ENCODE assay signal across 1 cellular context in genomic region chr2:88250402-88250801, GRCh38.
TF ChIP-seq lines count a peak whose summit lies in the region.

No MANE protein-coding gene starts in this region.

TF ChIP-seq in K562, 482 proteins besides CTCF, POLR2A, EP300 and RAD21 (continued from another document and continues in another):
- TF ChIP-seq, protein P1, sequence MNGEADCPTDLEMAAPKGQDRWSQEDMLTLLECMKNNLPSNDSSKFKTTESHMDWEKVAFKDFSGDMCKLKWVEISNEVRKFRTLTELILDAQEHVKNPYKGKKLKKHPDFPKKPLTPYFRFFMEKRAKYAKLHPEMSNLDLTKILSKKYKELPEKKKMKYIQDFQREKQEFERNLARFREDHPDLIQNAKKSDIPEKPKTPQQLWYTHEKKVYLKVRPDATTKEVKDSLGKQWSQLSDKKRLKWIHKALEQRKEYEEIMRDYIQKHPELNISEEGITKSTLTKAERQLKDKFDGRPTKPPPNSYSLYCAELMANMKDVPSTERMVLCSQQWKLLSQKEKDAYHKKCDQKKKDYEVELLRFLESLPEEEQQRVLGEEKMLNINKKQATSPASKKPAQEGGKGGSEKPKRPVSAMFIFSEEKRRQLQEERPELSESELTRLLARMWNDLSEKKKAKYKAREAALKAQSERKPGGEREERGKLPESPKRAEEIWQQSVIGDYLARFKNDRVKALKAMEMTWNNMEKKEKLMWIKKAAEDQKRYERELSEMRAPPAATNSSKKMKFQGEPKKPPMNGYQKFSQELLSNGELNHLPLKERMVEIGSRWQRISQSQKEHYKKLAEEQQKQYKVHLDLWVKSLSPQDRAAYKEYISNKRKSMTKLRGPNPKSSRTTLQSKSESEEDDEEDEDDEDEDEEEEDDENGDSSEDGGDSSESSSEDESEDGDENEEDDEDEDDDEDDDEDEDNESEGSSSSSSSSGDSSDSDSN (IDR thresholded peaks at IDR 0.05; ENCODE audit: borderline replicate concordance in 1 of 2, low read depth in 2 of 2, low read length in 2 of 2): peak in 1 of 2 experiments; percentile 41; a peak in 1 of 4 replicates
- TF ChIP-seq ZNF253 (CRISPR knock-in tag; conservative IDR thresholded peaks at IDR 0.05): no peak
- no peak for TF ChIP-seq ZNF695 (CRISPR knock-in tag; IDR thresholded peaks at IDR 0.05)
- peak; percentile 19 to 47; a peak in 1 of 4 replicates for TF ChIP-seq MAZ (CRISPR knock-in tag; conservative IDR thresholded peaks at IDR 0.05 in 1 of 2, IDR thresholded peaks at IDR 0.05 in 1 of 2)
- no peak for TF ChIP-seq ZNF134 (CRISPR knock-in tag; conservative IDR thresholded peaks at IDR 0.05)
- peak; percentile 85; the same call in 1 of the 2 replicates for TF ChIP-seq MTA3 (IDR thresholded peaks at IDR 0.05; ENCODE audit: borderline replicate concordance)
- no peak for TF ChIP-seq ZKSCAN1 (IDR thresholded peaks at IDR 0.05; ENCODE audit: low read depth, low read length)
- TF ChIP-seq RBM14 (IDR thresholded peaks at IDR 0.05; ENCODE audit: borderline replicate concordance, insufficient read depth, low read depth, low read length): no peak
- peak; percentile 96 for TF ChIP-seq MTA2 (IDR thresholded peaks at IDR 0.05; ENCODE audit: low read depth)
- TF ChIP-seq CHCHD3 (CRISPR knock-in tag; IDR thresholded peaks at IDR 0.05): no peak
- TF ChIP-seq, protein P2, sequence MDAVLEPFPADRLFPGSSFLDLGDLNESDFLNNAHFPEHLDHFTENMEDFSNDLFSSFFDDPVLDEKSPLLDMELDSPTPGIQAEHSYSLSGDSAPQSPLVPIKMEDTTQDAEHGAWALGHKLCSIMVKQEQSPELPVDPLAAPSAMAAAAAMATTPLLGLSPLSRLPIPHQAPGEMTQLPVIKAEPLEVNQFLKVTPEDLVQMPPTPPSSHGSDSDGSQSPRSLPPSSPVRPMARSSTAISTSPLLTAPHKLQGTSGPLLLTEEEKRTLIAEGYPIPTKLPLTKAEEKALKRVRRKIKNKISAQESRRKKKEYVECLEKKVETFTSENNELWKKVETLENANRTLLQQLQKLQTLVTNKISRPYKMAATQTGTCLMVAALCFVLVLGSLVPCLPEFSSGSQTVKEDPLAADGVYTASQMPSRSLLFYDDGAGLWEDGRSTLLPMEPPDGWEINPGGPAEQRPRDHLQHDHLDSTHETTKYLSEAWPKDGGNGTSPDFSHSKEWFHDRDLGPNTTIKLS (IDR thresholded peaks at IDR 0.05; ENCODE audit: borderline replicate concordance, low read depth): peak; percentile 52; the same call in 1 of the 2 replicates
- TF ChIP-seq RBM39 (optimal IDR thresholded peaks at IDR 0.05; ENCODE audit: low read depth, low read length): no peak
- no peak for TF ChIP-seq E2F3 (CRISPR knock-in tag; IDR thresholded peaks at IDR 0.05)
- TF ChIP-seq CCNT2 (IDR thresholded peaks at IDR 0.05; ENCODE audit: borderline replicate concordance, extremely low read depth, insufficient read length, low read depth, low read length): peak; percentile 95
- no peak for TF ChIP-seq ZNF830 (CRISPR knock-in tag; IDR thresholded peaks at IDR 0.05)
- TF ChIP-seq, protein P3, sequence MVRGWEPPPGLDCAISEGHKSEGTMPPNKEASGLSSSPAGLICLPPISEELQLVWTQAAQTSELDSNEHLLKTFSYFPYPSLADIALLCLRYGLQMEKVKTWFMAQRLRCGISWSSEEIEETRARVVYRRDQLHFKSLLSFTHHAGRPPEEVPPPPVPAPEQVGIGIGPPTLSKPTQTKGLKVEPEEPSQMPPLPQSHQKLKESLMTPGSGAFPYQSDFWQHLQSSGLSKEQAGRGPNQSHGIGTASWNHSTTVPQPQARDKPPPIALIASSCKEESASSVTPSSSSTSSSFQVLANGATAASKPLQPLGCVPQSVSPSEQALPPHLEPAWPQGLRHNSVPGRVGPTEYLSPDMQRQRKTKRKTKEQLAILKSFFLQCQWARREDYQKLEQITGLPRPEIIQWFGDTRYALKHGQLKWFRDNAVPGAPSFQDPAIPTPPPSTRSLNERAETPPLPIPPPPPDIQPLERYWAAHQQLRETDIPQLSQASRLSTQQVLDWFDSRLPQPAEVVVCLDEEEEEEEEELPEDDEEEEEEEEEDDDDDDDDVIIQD (CRISPR knock-in tag; IDR thresholded peaks at IDR 0.05): no peak
- peak; percentile 36 for TF ChIP-seq FOS (IDR thresholded peaks at IDR 0.05; ENCODE audit: extremely low read depth, insufficient read length)
- TF ChIP-seq, protein P4, sequence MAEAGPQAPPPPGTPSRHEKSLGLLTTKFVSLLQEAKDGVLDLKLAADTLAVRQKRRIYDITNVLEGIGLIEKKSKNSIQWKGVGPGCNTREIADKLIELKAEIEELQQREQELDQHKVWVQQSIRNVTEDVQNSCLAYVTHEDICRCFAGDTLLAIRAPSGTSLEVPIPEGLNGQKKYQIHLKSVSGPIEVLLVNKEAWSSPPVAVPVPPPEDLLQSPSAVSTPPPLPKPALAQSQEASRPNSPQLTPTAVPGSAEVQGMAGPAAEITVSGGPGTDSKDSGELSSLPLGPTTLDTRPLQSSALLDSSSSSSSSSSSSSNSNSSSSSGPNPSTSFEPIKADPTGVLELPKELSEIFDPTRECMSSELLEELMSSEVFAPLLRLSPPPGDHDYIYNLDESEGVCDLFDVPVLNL (CRISPR knock-in tag; IDR thresholded peaks at IDR 0.05; ENCODE audit: low read depth): no peak
- TF ChIP-seq KLF1 (tag; IDR thresholded peaks at IDR 0.05): peak; percentile 83; the same call in 1 of the 2 replicates
- TF ChIP-seq ZNF12 (CRISPR knock-in tag; IDR thresholded peaks at IDR 0.05): no peak
- TF ChIP-seq, protein P5, sequence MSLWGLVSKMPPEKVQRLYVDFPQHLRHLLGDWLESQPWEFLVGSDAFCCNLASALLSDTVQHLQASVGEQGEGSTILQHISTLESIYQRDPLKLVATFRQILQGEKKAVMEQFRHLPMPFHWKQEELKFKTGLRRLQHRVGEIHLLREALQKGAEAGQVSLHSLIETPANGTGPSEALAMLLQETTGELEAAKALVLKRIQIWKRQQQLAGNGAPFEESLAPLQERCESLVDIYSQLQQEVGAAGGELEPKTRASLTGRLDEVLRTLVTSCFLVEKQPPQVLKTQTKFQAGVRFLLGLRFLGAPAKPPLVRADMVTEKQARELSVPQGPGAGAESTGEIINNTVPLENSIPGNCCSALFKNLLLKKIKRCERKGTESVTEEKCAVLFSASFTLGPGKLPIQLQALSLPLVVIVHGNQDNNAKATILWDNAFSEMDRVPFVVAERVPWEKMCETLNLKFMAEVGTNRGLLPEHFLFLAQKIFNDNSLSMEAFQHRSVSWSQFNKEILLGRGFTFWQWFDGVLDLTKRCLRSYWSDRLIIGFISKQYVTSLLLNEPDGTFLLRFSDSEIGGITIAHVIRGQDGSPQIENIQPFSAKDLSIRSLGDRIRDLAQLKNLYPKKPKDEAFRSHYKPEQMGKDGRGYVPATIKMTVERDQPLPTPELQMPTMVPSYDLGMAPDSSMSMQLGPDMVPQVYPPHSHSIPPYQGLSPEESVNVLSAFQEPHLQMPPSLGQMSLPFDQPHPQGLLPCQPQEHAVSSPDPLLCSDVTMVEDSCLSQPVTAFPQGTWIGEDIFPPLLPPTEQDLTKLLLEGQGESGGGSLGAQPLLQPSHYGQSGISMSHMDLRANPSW (CRISPR knock-in tag; IDR thresholded peaks at IDR 0.05): no peak
- peak; percentile 49; the same call in 1 of the 2 replicates for TF ChIP-seq JUN (IDR thresholded peaks at IDR 0.05; ENCODE audit: borderline replicate concordance, low read depth, low read length)
- TF ChIP-seq JUN (CRISPR knock-in tag; IDR thresholded peaks at IDR 0.05; ENCODE audit: borderline replicate concordance): no peak
- TF ChIP-seq MEIS2 (IDR thresholded peaks at IDR 0.05; ENCODE audit: partially characterized antibody): peak; percentile 99
- TF ChIP-seq ZNF23 (CRISPR knock-in tag; IDR thresholded peaks at IDR 0.05): no peak
- TF ChIP-seq, protein P6, sequence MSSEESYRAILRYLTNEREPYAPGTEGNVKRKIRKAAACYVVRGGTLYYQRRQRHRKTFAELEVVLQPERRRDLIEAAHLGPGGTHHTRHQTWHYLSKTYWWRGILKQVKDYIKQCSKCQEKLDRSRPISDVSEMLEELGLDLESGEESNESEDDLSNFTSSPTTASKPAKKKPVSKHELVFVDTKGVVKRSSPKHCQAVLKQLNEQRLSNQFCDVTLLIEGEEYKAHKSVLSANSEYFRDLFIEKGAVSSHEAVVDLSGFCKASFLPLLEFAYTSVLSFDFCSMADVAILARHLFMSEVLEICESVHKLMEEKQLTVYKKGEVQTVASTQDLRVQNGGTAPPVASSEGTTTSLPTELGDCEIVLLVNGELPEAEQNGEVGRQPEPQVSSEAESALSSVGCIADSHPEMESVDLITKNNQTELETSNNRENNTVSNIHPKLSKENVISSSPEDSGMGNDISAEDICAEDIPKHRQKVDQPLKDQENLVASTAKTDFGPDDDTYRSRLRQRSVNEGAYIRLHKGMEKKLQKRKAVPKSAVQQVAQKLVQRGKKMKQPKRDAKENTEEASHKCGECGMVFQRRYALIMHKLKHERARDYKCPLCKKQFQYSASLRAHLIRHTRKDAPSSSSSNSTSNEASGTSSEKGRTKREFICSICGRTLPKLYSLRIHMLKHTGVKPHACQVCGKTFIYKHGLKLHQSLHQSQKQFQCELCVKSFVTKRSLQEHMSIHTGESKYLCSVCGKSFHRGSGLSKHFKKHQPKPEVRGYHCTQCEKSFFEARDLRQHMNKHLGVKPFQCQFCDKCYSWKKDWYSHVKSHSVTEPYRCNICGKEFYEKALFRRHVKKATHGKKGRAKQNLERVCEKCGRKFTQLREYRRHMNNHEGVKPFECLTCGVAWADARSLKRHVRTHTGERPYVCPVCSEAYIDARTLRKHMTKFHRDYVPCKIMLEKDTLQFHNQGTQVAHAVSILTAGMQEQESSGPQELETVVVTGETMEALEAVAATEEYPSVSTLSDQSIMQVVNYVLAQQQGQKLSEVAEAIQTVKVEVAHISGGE (CRISPR knock-in tag; IDR thresholded peaks at IDR 0.05): peak in 1 of 3 experiments; percentile 23; a peak in 1 of 6 replicates
- TF ChIP-seq SIN3B (IDR thresholded peaks at IDR 0.05; ENCODE audit: low read depth): no peak
- no peak for TF ChIP-seq XRCC4 (IDR thresholded peaks at IDR 0.05; ENCODE audit: extremely low read depth, insufficient read depth, insufficient read length)
- no peak for TF ChIP-seq GATAD2A (IDR thresholded peaks at IDR 0.05)
- TF ChIP-seq HMBOX1 (IDR thresholded peaks at IDR 0.05): peak; percentile 77; the same call in 1 of the 2 replicates
- 0 out of 2 replicates have a peak, but pooled peaks have one; percentile 54 for TF ChIP-seq ZNF395 (CRISPR knock-in tag; IDR thresholded peaks at IDR 0.05)
- no peak for TF ChIP-seq KAT2B (IDR thresholded peaks at IDR 0.05; ENCODE audit: low read depth, low read length)
- peak; percentile 43 to 55; a peak in 3 of 4 replicates for TF ChIP-seq NRF1 (conservative IDR thresholded peaks at IDR 0.05 in 1 of 2, IDR thresholded peaks at IDR 0.05 in 1 of 2)
- TF ChIP-seq TAF9B (IDR thresholded peaks at IDR 0.05; ENCODE audit: partially characterized antibody): peak; percentile 26
- TF ChIP-seq ELK1 (CRISPR knock-in tag; IDR thresholded peaks at IDR 0.05): no peak
- no peak for TF ChIP-seq ZNF3 (CRISPR knock-in tag; IDR thresholded peaks at IDR 0.05)
- TF ChIP-seq BRF2 (IDR thresholded peaks at IDR 0.05; ENCODE audit: borderline replicate concordance, insufficient read depth, insufficient read length): no peak
- TF ChIP-seq BCLAF1 (IDR thresholded peaks at IDR 0.05; ENCODE audit: borderline replicate concordance in 1 of 2, control insufficient read depth in 1 of 2, low read depth in 2 of 2, low read length in 1 of 2): no peak
